ENCODE assay signal across 18 cellular contexts in genomic region chr19:29401712-29402421, GRCh38.
DNase-seq lines count a peak whose midpoint lies in the region; ATAC-seq and FAIRE-seq lines count a peak whose summit lies in the region.
"Had no signal": no experiment of that assay in that cellular context is flagged by ENCODE, and none has a peak within 500 bp of the region (broad histone marks: within the 10 kb centered on the region; RNA-seq: fewer than 3 reads in every experiment).

No MANE protein-coding gene starts in this region.

- no peak overlapping the region for H3K4me3 Mint-ChIP-seq in effector memory CD8-positive, alpha-beta T cell
- H3K4me3 Mint-ChIP-seq: CD4-positive, alpha-beta memory T cell; H9 had no signal

- no peaks in the 10 kb centered on the region for H3K9me3 Mint-ChIP-seq in effector memory CD8-positive, alpha-beta T cell
- H3K9me3 Mint-ChIP-seq: H9 had no signal

- no peaks in the 10 kb centered on the region; the same call in 1 of the 2 replicates for H3K27me3 ChIP-seq in MG63

- no peaks in the 10 kb centered on the region for H3K36me3 Mint-ChIP-seq in effector memory CD8-positive, alpha-beta T cell (ENCODE audit: insufficient read depth)
- H3K36me3 Mint-ChIP-seq: CD4-positive, alpha-beta memory T cell had no signal

- H3K36me3 ChIP-seq in MG63, result no peaks in the 10 kb centered on the region
- H3K36me3 ChIP-seq: BE2C had no signal

- no peak for ATAC-seq in effector memory CD8-positive, alpha-beta T cell (replicated peaks)
- ATAC-seq in HG02798 (IDR thresholded peaks at IDR 0.05; ENCODE audit: poor library complexity, unreplicated experiment), result no peak
- ATAC-seq: GM12878 had no signal

- peaks cover 37 to 55% of the 10 kb centered on the region in 2 donors for H3K27me3 Mint-ChIP-seq in effector memory CD8-positive, alpha-beta T cell

- peaks cover 0 to 5% of the 10 kb centered on the region in 2 donors for H3K4me1 Mint-ChIP-seq in effector memory CD8-positive, alpha-beta T cell (ENCODE audit: low read depth in 2 of 2)

- no peak overlapping the region for H3K27ac Mint-ChIP-seq in effector memory CD8-positive, alpha-beta T cell
- H3K27ac Mint-ChIP-seq: CD4-positive, alpha-beta memory T cell; H9 had no signal

- DNase-seq in NCI-H345 (lab: John Stamatoyannopoulos, UW) (peak; percentile 80), NCI-H345 treated with DMSO at 0.1 percent for 48 hours (lab: John Stamatoyannopoulos, UW; ENCODE audit: unreplicated experiment) (no peak), MG63 (peak; percentile 18), left kidney (ENCODE audit: low read depth, low spot score) (peak; percentile 46), urothelium cell line (ENCODE audit: low spot score) (peak; percentile 44), NCI-H510A (lab: John Stamatoyannopoulos, UW) (no peak)
- DNase-seq in effector memory CD8-positive, alpha-beta T cell, result no peak
- DNase-seq: ACHN; BE2C; CD4-positive, alpha-beta memory T cell; DMS53; DND-41; EL; H9 had no signal

- H3K9me3 ChIP-seq in MG63, result no peaks in the 10 kb centered on the region
- H3K9me3 ChIP-seq: BE2C had no signal

- H3K4me3 ChIP-seq in MG63, result no peak overlapping the region
- H3K4me3 ChIP-seq: GM12878 had no signal

- peak; percentile 46 for FAIRE-seq in urothelium cell line (lab: Jason Lieb, UNC)
- FAIRE-seq: A204.1, GM12878, H1 had no signal

Comparison
In these comparisons a context has a peak if more than half of its experiments do, and no peak if none do; other contexts are left out.
1. DNase-seq: peak in NCI-H345 (single experiment), MG63 (single experiment), left kidney (single experiment) and urothelium cell line (single experiment); none in NCI-H345 treated with DMSO at 0.1 percent for 48 hours (single experiment), effector memory CD8-positive, alpha-beta T cell (0 of 3) and NCI-H510A (single experiment).